Comparison of ENCODE assay signal across 8 cellular contexts in the genomic region with DNA sequence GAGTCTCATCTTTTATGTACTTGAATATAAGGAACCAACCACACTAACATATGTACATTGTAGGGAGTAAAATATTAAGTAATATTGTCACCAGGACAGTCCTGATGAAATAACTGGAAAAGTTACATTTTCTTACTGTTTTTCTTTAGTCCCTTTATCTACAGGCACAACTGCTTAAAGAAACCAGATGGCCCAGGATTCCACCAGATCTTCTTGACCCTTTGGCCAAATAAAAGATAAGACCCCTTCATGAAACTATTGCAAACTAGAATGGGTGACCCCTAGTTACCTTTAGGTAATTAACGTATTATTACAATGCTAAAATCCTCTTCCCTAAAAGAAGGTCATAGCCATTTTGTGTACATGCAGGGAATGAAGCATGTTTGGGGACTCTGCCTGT.
"Had no signal": no experiment of that assay in that cellular context is flagged by ENCODE, and none has a peak within 500 bp of the region (broad histone marks: within the 10 kb centered on the region; RNA-seq: fewer than 3 reads in every experiment).

No MANE protein-coding gene starts in this region.

- ATAC-seq: HCT116, HepG2 had no signal

- FAIRE-seq: HepG2 had no signal

- H3K36me3 ChIP-seq: HAP-1 had no signal

- H3K4me3 ChIP-seq: HAP-1 had no signal

- DNase-seq: GOT3, H7, HFFc6, KG1 had no signal

- H3K9me3 ChIP-seq: HAP-1 had no signal

- H3K4me1 ChIP-seq: HAP-1 had no signal

- H3K27ac ChIP-seq: HL-60 had no signal
